Comparison of ENCODE assay signal across 8 cellular contexts in the genomic region with DNA sequence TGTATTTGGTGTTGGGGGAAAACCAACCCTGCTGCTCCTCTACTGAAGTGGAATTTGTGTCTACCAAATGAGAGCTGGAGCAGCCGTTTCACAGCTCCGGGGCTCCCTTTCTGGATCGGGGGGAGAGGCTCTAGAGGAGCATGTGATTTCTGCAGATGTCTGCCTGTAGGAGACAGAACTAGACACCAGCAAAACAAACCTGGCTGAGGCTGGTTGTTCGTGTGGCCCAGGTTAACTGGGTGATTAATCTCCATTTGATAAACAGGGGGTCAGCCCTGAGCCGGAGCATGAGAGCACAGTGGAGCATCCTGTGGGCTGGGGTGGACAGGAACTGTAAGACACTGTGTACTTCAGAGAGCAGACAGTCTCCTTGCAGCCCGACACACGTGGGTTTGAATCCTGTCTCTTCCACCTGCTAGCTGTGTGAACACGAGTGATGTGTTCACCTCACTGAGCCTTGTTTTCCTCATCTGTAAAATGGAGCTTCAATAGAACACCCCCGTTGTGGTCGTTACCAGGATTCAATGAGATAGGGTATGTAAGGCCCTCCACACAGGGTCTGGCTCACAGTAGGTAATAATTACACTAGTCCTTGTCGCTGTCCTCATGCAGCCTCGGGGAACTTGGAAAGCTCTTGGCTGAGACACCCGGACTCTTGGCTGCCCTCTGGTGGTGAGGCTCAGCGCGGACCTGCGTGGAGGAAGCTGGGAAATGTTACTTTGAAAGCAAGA. TPM values are rescaled to one million over a fixed set of nuclear protein-coding genes. Genes with fewer than 3 reads are reported as not detected.
DNase-seq lines count a peak whose midpoint lies in the region; ATAC-seq and TF ChIP-seq lines count a peak whose summit lies in the region.

No MANE protein-coding gene starts in this region.

- DNase-seq in CD8-positive, alpha-beta T cell: peak; percentile 32 to 70 (median 54)
- DNase-seq in HCEC 1CT: peak; percentile 17
- DNase-seq in NCI-H82 (lab: John Stamatoyannopoulos, UW): peak; percentile 79
- DNase-seq in activated CD8-positive, alpha-beta T cell treated with anti-CD3 and anti-CD28 coated beads, Interleukin-2, amount 10 ng/mL, durations not matched to agents 7 days and 5 days: peak; percentile 76
- peak; percentile 96 for DNase-seq in endodermal cell
- DNase-seq in mucosa of descending colon: peak in 2 of 3 donors; percentile 87 to 91
- DNase-seq in stimulated activated CD8-positive, alpha-beta memory T cell treated with anti-CD3 and anti-CD28 coated beads, Interleukin-7, amount 100 ng/mL, for 4 hours (ENCODE audit: low read depth in 2 of 2): peak; percentile 12 to 33

- no peaks in the 10 kb centered on the region for H3K36me3 ChIP-seq in CD8-positive, alpha-beta T cell (ENCODE audit: insufficient read depth, low read length)
- H3K36me3 ChIP-seq in endodermal cell (ENCODE audit: control insufficient read depth, insufficient read depth, low read length) (no peaks in the 10 kb centered on the region), mucosa of descending colon (ENCODE audit: low read depth) (no peaks in the 10 kb centered on the region)

- H3K4me3 ChIP-seq in CD8-positive, alpha-beta T cell (ENCODE audit: low read depth, low read length): no peak overlapping the region
- H3K4me3 ChIP-seq in endodermal cell (ENCODE audit: low read length) (no peak overlapping the region), mucosa of descending colon (no peak overlapping the region)

- no peak overlapping the region for H3K27ac Mint-ChIP-seq in CD8-positive, alpha-beta T cell
- no peak overlapping the region for H3K27ac Mint-ChIP-seq in activated CD8-positive, alpha-beta T cell treated with anti-CD3 and anti-CD28 coated beads, Interleukin-2, amount 10 ng/mL, durations not matched to agents 7 days and 5 days
- no peak overlapping the region for H3K27ac Mint-ChIP-seq in endodermal cell

- CTCF ChIA-PET in CD8-positive, alpha-beta T cell (lab: Charles Lee): interaction anchor here (0.6 to 12.0 kb wide), 23 partner anchors 9 to 245 kb away, joined by 3 to 115 read pairs (median 4); partner anchors contain the start of gene CXCL14
- CTCF ChIA-PET in activated CD8-positive, alpha-beta T cell treated with anti-CD3 and anti-CD28 coated beads, Interleukin-2, amount 10 ng/mL, durations not matched to agents 7 days and 5 days (lab: Charles Lee): interaction anchor here (0.6 to 20.1 kb wide), 35 partner anchors 8 to 1991 kb away, joined by 3 to 553 read pairs (median 4); partner anchors contain the start of genes CXCL14 and DCANP1

- no peaks in the 10 kb centered on the region for H3K4me1 ChIP-seq in CD8-positive, alpha-beta T cell (ENCODE audit: insufficient read depth, low read length)
- H3K4me1 ChIP-seq in endodermal cell (ENCODE audit: control insufficient read depth, insufficient read depth, low read length) (no peaks in the 10 kb centered on the region), mucosa of descending colon (ENCODE audit: low read depth) (no peaks in the 10 kb centered on the region)

- H3K9ac ChIP-seq in endodermal cell (ENCODE audit: extremely low read depth, low read length, poor library complexity, severe bottlenecking): no peak overlapping the region

- intact Hi-C loops in CD8-positive, alpha-beta T cell (cut with DNase I, micrococcal nuclease): loop anchor here (1.0 kb wide), 2 partner anchors 100 to 104 kb away; no protein-coding TSS in a partner anchor
- intact Hi-C loops in mucosa of descending colon (cut with DNase I, micrococcal nuclease): loop anchor here in 1 of 2 donors (10.0 kb wide), 1 partner anchor 159 kb away; no protein-coding TSS in a partner anchor

- H3K4me1 Mint-ChIP-seq in CD8-positive, alpha-beta T cell (ENCODE audit: low read depth): peaks cover 1% of the 10 kb centered on the region
- H3K4me1 Mint-ChIP-seq in activated CD8-positive, alpha-beta T cell treated with anti-CD3 and anti-CD28 coated beads, Interleukin-2, amount 10 ng/mL, durations not matched to agents 7 days and 5 days (ENCODE audit: low read depth): peaks cover 3% of the 10 kb centered on the region
- peaks cover 6% of the 10 kb centered on the region for H3K4me1 Mint-ChIP-seq in endodermal cell

- no peaks in the 10 kb centered on the region for H3K27me3 ChIP-seq in CD8-positive, alpha-beta T cell (ENCODE audit: insufficient read depth, low read length)
- H3K27me3 ChIP-seq in endodermal cell (ENCODE audit: control insufficient read depth, insufficient read depth, low read length, poor library complexity, severe bottlenecking): no peaks in the 10 kb centered on the region

- H3K27me3 Mint-ChIP-seq in CD8-positive, alpha-beta T cell (ENCODE audit: low read depth): peaks cover 3% of the 10 kb centered on the region
- peaks cover 9% of the 10 kb centered on the region for H3K27me3 Mint-ChIP-seq in activated CD8-positive, alpha-beta T cell treated with anti-CD3 and anti-CD28 coated beads, Interleukin-2, amount 10 ng/mL, durations not matched to agents 7 days and 5 days (ENCODE audit: low read depth)
- H3K27me3 Mint-ChIP-seq in endodermal cell (ENCODE audit: insufficient read depth): peaks cover 32% of the 10 kb centered on the region

- H3K9me3 ChIP-seq in CD8-positive, alpha-beta T cell (ENCODE audit: low read length): no peaks in the 10 kb centered on the region
- H3K9me3 ChIP-seq in endodermal cell (ENCODE audit: control insufficient read depth, low read length): no peaks in the 10 kb centered on the region
- H3K9me3 ChIP-seq in mucosa of descending colon: no peaks in the 10 kb centered on the region

- POLR2A ChIA-PET in CD8-positive, alpha-beta T cell (lab: Charles Lee): no interaction called here
- POLR2A ChIA-PET in activated CD8-positive, alpha-beta T cell treated with anti-CD3 and anti-CD28 coated beads, Interleukin-2, amount 10 ng/mL, durations not matched to agents 7 days and 5 days (lab: Charles Lee): no interaction called here

- H3K27ac ChIP-seq in CD8-positive, alpha-beta T cell (ENCODE audit: low read depth, low read length): no peak overlapping the region
- H3K27ac ChIP-seq in endodermal cell (ENCODE audit: low read depth, low read length): no peak overlapping the region

- peak; percentile 46 for ATAC-seq in CD8-positive, alpha-beta T cell
- ATAC-seq in activated CD8-positive, alpha-beta T cell treated with anti-CD3 and anti-CD28 coated beads, Interleukin-2, amount 10 ng/mL, durations not matched to agents 7 days and 5 days: peak; percentile 85
- ATAC-seq in mucosa of descending colon (peak; percentile 80), GM18858 (IDR thresholded peaks at IDR 0.05; ENCODE audit: unreplicated experiment) (no peak)

- H3K4me3 Mint-ChIP-seq in CD8-positive, alpha-beta T cell: no peak overlapping the region
- H3K4me3 Mint-ChIP-seq in activated CD8-positive, alpha-beta T cell treated with anti-CD3 and anti-CD28 coated beads, Interleukin-2, amount 10 ng/mL, durations not matched to agents 7 days and 5 days: no peak overlapping the region
- no peak overlapping the region for H3K4me3 Mint-ChIP-seq in endodermal cell

- no peaks in the 10 kb centered on the region for H3K36me3 Mint-ChIP-seq in CD8-positive, alpha-beta T cell
- H3K36me3 Mint-ChIP-seq in activated CD8-positive, alpha-beta T cell treated with anti-CD3 and anti-CD28 coated beads, Interleukin-2, amount 10 ng/mL, durations not matched to agents 7 days and 5 days (ENCODE audit: low read depth): no peaks in the 10 kb centered on the region
- no peaks in the 10 kb centered on the region for H3K36me3 Mint-ChIP-seq in endodermal cell (ENCODE audit: low read depth)

- H3K9me3 Mint-ChIP-seq in CD8-positive, alpha-beta T cell: no peaks in the 10 kb centered on the region
- no peaks in the 10 kb centered on the region for H3K9me3 Mint-ChIP-seq in activated CD8-positive, alpha-beta T cell treated with anti-CD3 and anti-CD28 coated beads, Interleukin-2, amount 10 ng/mL, durations not matched to agents 7 days and 5 days (ENCODE audit: insufficient read depth)
- no peaks in the 10 kb centered on the region for H3K9me3 Mint-ChIP-seq in endodermal cell

- TF ChIP-seq CTCF in CD8-positive, alpha-beta T cell (IDR thresholded peaks at IDR 0.05): peak; percentile 52
- TF ChIP-seq CTCF in endodermal cell (conservative IDR thresholded peaks at IDR 0.05) (peak; percentile 97), mucosa of descending colon (IDR thresholded peaks at IDR 0.05) (peak; percentile 88)

- WGBS in endodermal cell (ENCODE audit: insufficient coverage in 1 of 2, insufficient read length in 1 of 2), 2 experiments: 49 to 65% methylated on average over 10 to 16 of the region's 16 CpGs

RNA-seq across cellular contexts. Expression of gene CXCL14, which starts 12.9 kb away (rescaled TPM):
- not detected for total RNA-seq in CD8-positive, alpha-beta T cell
- total RNA-seq in activated CD8-positive, alpha-beta T cell treated with anti-CD3 and anti-CD28 coated beads, Interleukin-2, amount 10 ng/mL, durations not matched to agents 7 days and 5 days: not detected
- total RNA-seq in endodermal cell: under 1 TPM; 0.20 to 0.44 TPM
- 5.7 TPM for polyA plus RNA-seq in endodermal cell (2013, experiment 1 of 2)
- polyA plus RNA-seq in endodermal cell (2013, experiment 2 of 2): 7.0 TPM
- 10 to 100 TPM; 16.7 to 61.6 (median 24.2) TPM for total RNA-seq in mucosa of descending colon

RNA-seq across cellular contexts. Expression of gene NEUROG1, which starts 30.1 kb away (rescaled TPM):
- total RNA-seq in CD8-positive, alpha-beta T cell: not detected
- not detected for total RNA-seq in activated CD8-positive, alpha-beta T cell treated with anti-CD3 and anti-CD28 coated beads, Interleukin-2, amount 10 ng/mL, durations not matched to agents 7 days and 5 days
- total RNA-seq in endodermal cell: not detected
- 10.2 TPM for polyA plus RNA-seq in endodermal cell (2013, experiment 1 of 2)
- polyA plus RNA-seq in endodermal cell (2013, experiment 2 of 2): 7.4 TPM
- not detected for total RNA-seq in mucosa of descending colon

Comparison
In these comparisons a context has a peak if more than half of its experiments do, and no peak if none do; other contexts are left out.
1. DNase-seq: peak in every context shown above with its lines; median percentile 96 in endodermal cell; 89 in mucosa of descending colon; 79 in NCI-H82; 76 in activated CD8-positive, alpha-beta T cell treated with anti-CD3 and anti-CD28 coated beads, Interleukin-2, amount 10 ng/mL, durations not matched to agents 7 days and 5 days; 54 in CD8-positive, alpha-beta T cell; 22 in stimulated activated CD8-positive, alpha-beta memory T cell treated with anti-CD3 and anti-CD28 coated beads, Interleukin-7, amount 100 ng/mL, for 4 hours; 17 in HCEC 1CT.
2. RNA of gene CXCL14, which starts 12.9 kb away (total RNA-seq): 16.7 to 61.6 TPM in mucosa of descending colon; 0.20 to 0.44 TPM in endodermal cell, not detected in CD8-positive, alpha-beta T cell and not detected in activated CD8-positive, alpha-beta T cell treated with anti-CD3 and anti-CD28 coated beads, Interleukin-2, amount 10 ng/mL, durations not matched to agents 7 days and 5 days; every median in the first group is over 10 times any median in the second.
3. Peak in every context shown above with its lines, with median percentiles within 50 percentile points of each other: CTCF ChIP-seq.